ENCODE assay signal across 10 cellular contexts in genomic region chr14:76977793-76978730, GRCh38.
A peak's percentile ranks its signal among the peaks of the same experiment; 100 is the strongest.
DNase-seq lines count a peak whose midpoint lies in the region; ATAC-seq and TF ChIP-seq lines count a peak whose summit lies in the region.
"Had no signal": no experiment of that assay in that cellular context is flagged by ENCODE, and none has a peak within 500 bp of the region (broad histone marks: within the 10 kb centered on the region; RNA-seq: fewer than 3 reads in every experiment).

No MANE protein-coding gene starts in this region.

- no peak overlapping the region for H3K27ac ChIP-seq in substantia nigra (ENCODE audit: low read depth, low read length, poor library complexity, severe bottlenecking)
- H3K27ac ChIP-seq: 22Rv1, epithelial cell of prostate had no signal

- H3K4me3 Mint-ChIP-seq in nephron progenitor cell = no peak overlapping the region

- H3K27me3 Mint-ChIP-seq in nephron progenitor cell (ENCODE audit: low read depth, poor library complexity) = peaks cover 5% of the 10 kb centered on the region

- peak; percentile 95 for ATAC-seq in HG03460 (IDR thresholded peaks at IDR 0.05; ENCODE audit: unreplicated experiment)
- ATAC-seq in HG03097 (IDR thresholded peaks at IDR 0.05; ENCODE audit: low FRiP score, unreplicated experiment) = no peak

- H3K9me3 Mint-ChIP-seq in nephron progenitor cell = peaks cover 16% of the 10 kb centered on the region

- TF ChIP-seq CTCF in nephron progenitor cell (IDR thresholded peaks at IDR 0.05) = no peak

- H3K4me1 Mint-ChIP-seq in nephron progenitor cell = peaks cover 45% of the 10 kb centered on the region

- DNase-seq in NK-92 treated with Interleukin-12 subunit alpha and Interleukin-12 subunit beta, amount 100 ng/mL, for 24 hours (lab: John Stamatoyannopoulos, UW) = peak; percentile 70
- DNase-seq in NK-92 (lab: John Stamatoyannopoulos, UW; ENCODE audit: unreplicated experiment) = no peak
- DNase-seq in activated CD4-positive, alpha-beta T cell treated with anti-CD3 and anti-CD28 coated beads for 1 hour = peak; percentile 68
- peak; percentile 42 for DNase-seq in cerebellar cortex (ENCODE audit: low spot score)
- DNase-seq in nephron progenitor cell = no peak
- DNase-seq in substantia nigra (lab: John Stamatoyannopoulos, UW) = peak in 29 of 49 donors; percentile 10 to 79 (median 26)

- H3K27ac Mint-ChIP-seq in nephron progenitor cell = peak overlapping the region; percentile 22

- peaks cover 7% of the 10 kb centered on the region for H3K36me3 Mint-ChIP-seq in nephron progenitor cell (ENCODE audit: low read depth)

Comparison
In these comparisons a context has a peak if more than half of its experiments do, and no peak if none do; other contexts are left out.
1. DNase-seq: peak in NK-92 treated with Interleukin-12 subunit alpha and Interleukin-12 subunit beta, amount 100 ng/mL, for 24 hours (single experiment), activated CD4-positive, alpha-beta T cell treated with anti-CD3 and anti-CD28 coated beads for 1 hour (single experiment), cerebellar cortex (single experiment) and substantia nigra (29 of 49); none in NK-92 (single experiment) and nephron progenitor cell (single experiment).